ENCODE assay signal across 8 cellular contexts in genomic region chr3:115398481-115398880, GRCh38.
"Had no signal": no experiment of that assay in that cellular context is flagged by ENCODE, and none has a peak within 500 bp of the region (broad histone marks: within the 10 kb centered on the region; RNA-seq: fewer than 3 reads in every experiment).

No MANE protein-coding gene starts in this region.

- DNase-seq: H9, HCEC 1CT, IMR-90 had no signal

- H3K9me3 Mint-ChIP-seq: GM23338, H9 had no signal

- H3K4me3 ChIP-seq: GM23338, K562 had no signal

- FAIRE-seq: H1, H54, HTR-8/SVneo, K562 had no signal

- H2AFZ ChIP-seq: GM23338 had no signal

- H3K27ac Mint-ChIP-seq: GM23338, H9 had no signal

- H3K4me3 Mint-ChIP-seq: GM23338, H9 had no signal
